Comparison of ENCODE assay signal across 8 cellular contexts in genomic region chr17:72422505-72423285, GRCh38.
DNase-seq lines count a peak whose midpoint lies in the region; ATAC-seq lines count a peak whose summit lies in the region.

No MANE protein-coding gene starts in this region.

- intact Hi-C loops in Right ventricle myocardium superior (cut with DNase I) = no loop called here

- ATAC-seq in HG03103 (IDR thresholded peaks at IDR 0.05; ENCODE audit: low read depth, unreplicated experiment) (peak; percentile 23), T-cell (replicated peaks in 1 of 4) (peak in 3 of 4 experiments; percentile 26 to 38 (median 28)), Right ventricle myocardium superior (ENCODE audit: poor library complexity) (peak; percentile 86)
- peak; percentile 28 for ATAC-seq in stimulated activated naive CD8-positive, alpha-beta T cell treated with anti-CD3 and anti-CD28 coated beads, Interleukin-15, Interleukin-2, amounts not matched to agents 100 U/mL and 50 U/mL, for 24 hours

- peaks cover 4% of the 10 kb centered on the region for H3K36me3 Mint-ChIP-seq in T-cell

- H3K27ac Mint-ChIP-seq in T-cell = no peak overlapping the region

- peak overlapping the region in 1 of 3 donors; percentile 11 for H3K4me3 Mint-ChIP-seq in T-cell

- peaks cover 4 to 5% (median 5%) of the 10 kb centered on the region in 3 donors for H3K9me3 Mint-ChIP-seq in T-cell

- DNase-seq in Daoy (ENCODE audit: low read depth) (peak; percentile 98), GM19240 (ENCODE audit: insufficient read length, low spot score) (peak; percentile 40), T-cell (peak in 1 of 34 experiments; percentile 1), Right ventricle myocardium superior (peak; percentile 68), NCI-H1105 (lab: John Stamatoyannopoulos, UW) (no peak), mesenteric fat pad (ENCODE audit: low spot score) (no peak)
- DNase-seq in stimulated activated naive CD8-positive, alpha-beta T cell treated with anti-CD3 and anti-CD28 coated beads, Interleukin-15, Interleukin-2, amounts not matched to agents 100 U/mL and 50 U/mL, for 24 hours = peak; percentile 18

- CTCF ChIA-PET in T-cell (lab: Charles Lee) = no interaction called here

- H3K27me3 Mint-ChIP-seq in T-cell = no peaks in the 10 kb centered on the region

- POLR2A ChIA-PET in T-cell (lab: Charles Lee) = no interaction called here

- H3K4me1 Mint-ChIP-seq in T-cell = peaks cover 0 to 24% (median 3%) of the 10 kb centered on the region in 3 donors

Comparison
In these comparisons a context has a peak if more than half of its experiments do, and no peak if none do; other contexts are left out.
1. DNase-seq: peak in Daoy (single experiment), GM19240 (single experiment), Right ventricle myocardium superior (single experiment) and stimulated activated naive CD8-positive, alpha-beta T cell treated with anti-CD3 and anti-CD28 coated beads, Interleukin-15, Interleukin-2, amounts not matched to agents 100 U/mL and 50 U/mL, for 24 hours (single experiment); none in NCI-H1105 (single experiment) and mesenteric fat pad (single experiment).
2. ATAC-seq: peak in every context shown above with its lines; median percentile 86 in Right ventricle myocardium superior; 28 in T-cell; 28 in stimulated activated naive CD8-positive, alpha-beta T cell treated with anti-CD3 and anti-CD28 coated beads, Interleukin-15, Interleukin-2, amounts not matched to agents 100 U/mL and 50 U/mL, for 24 hours; 23 in HG03103.